Comparison of ENCODE assay signal across 8 cellular contexts in the genomic region with DNA sequence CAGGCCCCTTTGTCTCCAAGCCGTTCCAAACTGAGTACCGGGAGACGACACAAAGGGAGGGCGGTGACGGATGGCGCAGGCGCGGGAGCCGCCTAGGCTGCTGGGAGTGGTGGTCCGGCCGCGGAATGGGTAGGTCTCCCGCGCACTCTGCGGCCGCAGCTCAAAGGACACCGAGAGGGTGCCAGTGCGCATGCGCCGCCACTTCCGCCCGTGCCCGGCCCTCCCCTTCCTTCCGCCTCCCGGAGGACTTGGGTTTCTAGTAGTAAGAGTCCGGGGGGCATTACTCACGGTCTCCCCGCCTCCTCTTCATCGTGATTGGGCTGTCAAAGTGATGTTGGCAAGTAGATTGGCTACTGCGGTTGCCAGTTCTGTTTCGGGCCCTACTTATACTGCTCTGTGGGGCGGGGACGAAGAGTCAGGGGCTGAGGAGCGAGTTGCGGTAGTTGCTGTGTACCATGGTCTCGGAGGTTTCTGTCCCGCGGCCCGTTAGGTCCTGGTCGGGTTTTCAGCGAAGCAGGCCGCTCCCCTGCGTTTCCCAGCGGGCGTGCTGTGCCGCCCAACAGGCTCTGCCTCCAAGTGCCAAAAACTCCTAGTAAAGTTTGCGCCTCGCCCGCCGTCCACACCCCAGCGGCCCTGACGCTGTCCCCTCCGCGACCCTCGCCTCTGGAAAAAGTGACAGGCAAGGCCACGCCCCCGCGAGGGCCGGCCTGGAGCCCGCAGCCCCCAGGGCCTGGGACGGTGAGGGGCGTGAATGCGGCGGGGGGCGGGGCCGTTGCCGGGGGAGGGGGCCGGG.
DNase-seq lines count a peak whose midpoint lies in the region; ATAC-seq and FAIRE-seq lines count a peak whose summit lies in the region.

No MANE protein-coding gene starts in this region.

- no peaks in the 10 kb centered on the region for H3K9me3 ChIP-seq in BLaER1

- peaks cover 38% of the 10 kb centered on the region for H3K4me1 ChIP-seq in BLaER1

- peak; percentile 81 for FAIRE-seq in colon (lab: Jason Lieb, UNC)

- H4K20me1 ChIP-seq in BLaER1, result peaks cover 30% of the 10 kb centered on the region

- H3K4me3 ChIP-seq in BLaER1, result peak overlapping the region; percentile 99

- peak overlapping the region; percentile 97 for H3K27ac ChIP-seq in BLaER1

- peak overlapping the region; percentile 94 for H3K9ac ChIP-seq in BLaER1

- peak overlapping the region; percentile 91 for H3K4me2 ChIP-seq in BLaER1

- H3K36me3 ChIP-seq in BLaER1, result no peaks in the 10 kb centered on the region

- no peaks in the 10 kb centered on the region for H3K27me3 ChIP-seq in BLaER1

- peak; percentile 60 for ATAC-seq in GM19324 (IDR thresholded peaks at IDR 0.05; ENCODE audit: low FRiP score, unreplicated experiment)
- peak; percentile 50 for ATAC-seq in HG03460 (IDR thresholded peaks at IDR 0.05; ENCODE audit: unreplicated experiment)

- DNase-seq in NCI-H524 treated with DMSO at 0.1 percent for 48 hours (lab: John Stamatoyannopoulos, UW) (peak; percentile 89), kidney tubule cell (ENCODE audit: low spot score) (peak; percentile 100)
- DNase-seq in activated CD4-positive, alpha-beta T cell treated with anti-CD3 and anti-CD28 coated beads for 48 hours, result peak; percentile 99
- DNase-seq in stimulated activated CD4-positive, alpha-beta T cell treated with anti-CD3 and anti-CD28 coated beads, Interleukin-1b, Interleukin-23, amount 100 ng/mL, for 1 hour (ENCODE audit: low read depth in 2 of 2), result peak; percentile 93 to 99

Comparison
In these comparisons a context has a peak if more than half of its experiments do, and no peak if none do; other contexts are left out.
1. Peak in every context shown above with its lines: DNase-seq, ATAC-seq, H3K4me3 ChIP-seq and H3K27ac ChIP-seq.